In genomic region chr1:64031191-64031590, GRCh38 we compare ENCODE assay signal across 19 cellular contexts.
DNase-seq lines count a peak whose midpoint lies in the region; ATAC-seq, FAIRE-seq and TF ChIP-seq lines count a peak whose summit lies in the region.
"Had no signal": no experiment of that assay in that cellular context is flagged by ENCODE, and none has a peak within 500 bp of the region (broad histone marks: within the 10 kb centered on the region; RNA-seq: fewer than 3 reads in every experiment).

No MANE protein-coding gene starts in this region.

- TF ChIP-seq EP300 in upper lobe of left lung (IDR thresholded peaks at IDR 0.05), result no peak

- H3K14ac ChIP-seq in IMR-90 (replicated peaks; ENCODE audit: low read depth, low read length), result no peak overlapping the region

- no peak overlapping the region for H3K9ac ChIP-seq in IMR-90 (ENCODE audit: low read depth, low read length)
- H3K9ac ChIP-seq in astrocyte (ENCODE audit: low read length), result peak overlapping the region; percentile 46
- H3K9ac ChIP-seq: GM23248 had no signal

- H2AFZ ChIP-seq in IMR-90 (replicated peaks; ENCODE audit: low read length, poor library complexity) (no peak overlapping the region), astrocyte (ENCODE audit: low read depth, low read length) (no peak overlapping the region)
- H2AFZ ChIP-seq: GM23248 had no signal

- 20% methylated on average over 1 of the region's 1 CpG; no CpG with 5 or more reads in 1 of the 2 experiments for WGBS in IMR-90 (ENCODE audit: extremely low coverage in 2 of 2, insufficient read length in 1 of 2), 2 experiments
- 67 to 76% methylated on average over 1 of the region's 1 CpG for WGBS in upper lobe of left lung, 2 donors

- H3K4me1 Mint-ChIP-seq in astrocyte (ENCODE audit: low read depth, unreplicated experiment), result peaks cover 14% of the 10 kb centered on the region
- H3K4me1 Mint-ChIP-seq: CD4-positive, alpha-beta memory T cell had no signal

- no peak for TF ChIP-seq RAD21 in IMR-90 (IDR thresholded peaks at IDR 0.05; ENCODE audit: low read length)

- no peaks in the 10 kb centered on the region; the same call in 1 of the 2 replicates for H3K9me1 ChIP-seq in IMR-90 (ENCODE audit: insufficient read depth, low read length)

- H3K79me1 ChIP-seq in IMR-90 (ENCODE audit: low read depth in 1 of 2, low read length in 2 of 2), result no peaks in the 10 kb centered on the region

- no peaks in the 10 kb centered on the region for H3K79me2 ChIP-seq in astrocyte (ENCODE audit: insufficient read depth, low read length)

- in situ Hi-C loops in IMR-90 (cut with MboI; ENCODE audit: low sequenced_read_pairs), result no loop called here

- H2BK120ac ChIP-seq in IMR-90 (ENCODE audit: low read depth, low read length), result no peak overlapping the region

- ATAC-seq in IMR-90 (ENCODE audit: low read depth) (no peak), upper lobe of left lung (ENCODE audit: low FRiP score in 2 of 2) (peak; percentile 55 to 62), GM18873 (IDR thresholded peaks at IDR 0.05; ENCODE audit: low FRiP score, unreplicated experiment) (no peak), GM18861 (IDR thresholded peaks at IDR 0.05; ENCODE audit: unreplicated experiment) (no peak)
- ATAC-seq: HCT116 had no signal

- POLR2A ChIA-PET in IMR-90 (lab: Charles Lee; ENCODE audit: unreplicated experiment), result no interaction called here

- H3K27ac ChIP-seq in IMR-90 (ENCODE audit: insufficient read depth, low read length) (no peak overlapping the region), astrocyte (ENCODE audit: low read depth, low read length) (peak overlapping the region; percentile 74), upper lobe of left lung (no peak overlapping the region)
- H3K27ac ChIP-seq: GM23248 had no signal

- intact Hi-C loops in IMR-90 (cut with micrococcal nuclease), result loop anchor here (10.0 kb wide), 1 partner anchor 214 kb away; no protein-coding TSS in a partner anchor

- FAIRE-seq in astrocyte (lab: Jason Lieb, UNC), result no peak
- FAIRE-seq: RCC 7860 had no signal

- no peak for TF ChIP-seq POLR2A in IMR-90 (IDR thresholded peaks at IDR 0.05; ENCODE audit: low read depth, low read length)
- TF ChIP-seq POLR2A in upper lobe of left lung (IDR thresholded peaks at IDR 0.05), result no peak

- no peak overlapping the region for H2AK9ac ChIP-seq in IMR-90 (replicated peaks; ENCODE audit: low read depth, low read length, poor library complexity)

- no peak overlapping the region for H2BK5ac ChIP-seq in IMR-90 (ENCODE audit: low read depth, low read length, poor library complexity, severe bottlenecking)

- H3K18ac ChIP-seq in IMR-90 (ENCODE audit: low read depth, low read length), result no peak overlapping the region

- no peaks in the 10 kb centered on the region for H3K36me3 ChIP-seq in IMR-90 (ENCODE audit: control insufficient read depth, insufficient read depth, low read length)
- no peaks in the 10 kb centered on the region for H3K36me3 ChIP-seq in astrocyte (ENCODE audit: insufficient read depth, low read length)
- H3K36me3 ChIP-seq in upper lobe of left lung, result no peaks in the 10 kb centered on the region
- H3K36me3 ChIP-seq: BE2C had no signal

- BruUV-seq in IMR-90 (replicated peaks; lab: Mats Ljungman, UMichigan), result no TSS peak

- peaks cover 4% of the 10 kb centered on the region for H3K9me3 Mint-ChIP-seq in astrocyte (ENCODE audit: unreplicated experiment)

- no peak overlapping the region for H4K5ac ChIP-seq in IMR-90 (ENCODE audit: low read depth, low read length)

- CTCF ChIA-PET in IMR-90 (lab: Yijun Ruan, JAX), result interaction anchor here (0.6 kb wide), 1 partner anchor 482 kb away, joined by 4 read pairs; no protein-coding TSS in a partner anchor

- H2BK15ac ChIP-seq in IMR-90 (ENCODE audit: low read depth, low read length), result no peak overlapping the region

- H3K27me3 Mint-ChIP-seq in astrocyte (ENCODE audit: low read depth, unreplicated experiment), result no peaks in the 10 kb centered on the region

- H3K4me1 ChIP-seq in IMR-90 (ENCODE audit: control insufficient read depth, insufficient read depth, low read length) (peaks cover 2% of the 10 kb centered on the region), astrocyte (ENCODE audit: insufficient read depth, low read length) (peaks cover 5% of the 10 kb centered on the region), upper lobe of left lung (no peaks in the 10 kb centered on the region)
- H3K4me1 ChIP-seq: BE2C had no signal

- dilution Hi-C loops in IMR-90 (cut with HindIII; ENCODE audit: low sequenced_read_pairs, unreplicated experiment), result no loop called here

- H2BK20ac ChIP-seq in IMR-90 (ENCODE audit: low read depth, low read length), result no peak overlapping the region

- no peak overlapping the region for H4K8ac ChIP-seq in IMR-90 (ENCODE audit: low read depth in 2 of 2, low read length in 2 of 2)

- H4K20me1 ChIP-seq in IMR-90 (ENCODE audit: insufficient read depth, low read length) (no peaks in the 10 kb centered on the region), astrocyte (ENCODE audit: insufficient read depth, low read length) (no peaks in the 10 kb centered on the region)

- no peak for TF ChIP-seq CTCF in IMR-90 (conservative IDR thresholded peaks at IDR 0.05; ENCODE audit: low read depth, low read length)
- TF ChIP-seq CTCF in astrocyte (IDR thresholded peaks at IDR 0.05; ENCODE audit: insufficient read depth, low read depth, low read length), result no peak
- no peak for TF ChIP-seq CTCF in upper lobe of left lung (IDR thresholded peaks at IDR 0.05)

- H3K23ac ChIP-seq in IMR-90 (ENCODE audit: low read depth, low read length), result no peak overlapping the region

- no peak overlapping the region for H4K91ac ChIP-seq in IMR-90 (ENCODE audit: insufficient read depth, low read depth, low read length)

- H3K27me3 ChIP-seq in IMR-90 (ENCODE audit: control insufficient read depth, insufficient read depth, low read length) (no peaks in the 10 kb centered on the region), astrocyte (ENCODE audit: insufficient read depth, low read length) (no peaks in the 10 kb centered on the region), upper lobe of left lung (no peaks in the 10 kb centered on the region)
- H3K27me3 ChIP-seq: BE2C had no signal

- H3K27ac Mint-ChIP-seq in astrocyte (ENCODE audit: unreplicated experiment), result peak overlapping the region; percentile 77
- H3K27ac Mint-ChIP-seq: CD4-positive, alpha-beta memory T cell had no signal

- H3K4me2 ChIP-seq in IMR-90 (ENCODE audit: low read depth, low read length) (no peak overlapping the region), astrocyte (ENCODE audit: low read length) (no peak overlapping the region)

- no peak overlapping the region for H3K4me3 Mint-ChIP-seq in astrocyte (ENCODE audit: unreplicated experiment)
- H3K4me3 Mint-ChIP-seq: CD4-positive, alpha-beta memory T cell had no signal

- no peak overlapping the region for H3K4ac ChIP-seq in IMR-90 (ENCODE audit: low read depth, low read length)

- peaks cover 14% of the 10 kb centered on the region for H3K36me3 Mint-ChIP-seq in astrocyte (ENCODE audit: low read depth, unreplicated experiment)
- H3K36me3 Mint-ChIP-seq: CD4-positive, alpha-beta memory T cell had no signal

- no peak overlapping the region for H2AK5ac ChIP-seq in IMR-90 (ENCODE audit: low read depth, low read length)

- H3K9me3 ChIP-seq in IMR-90 (ENCODE audit: control insufficient read depth, insufficient read depth, low read length) (no peaks in the 10 kb centered on the region), astrocyte (ENCODE audit: insufficient read depth, low read depth, low read length) (no peaks in the 10 kb centered on the region), upper lobe of left lung (no peaks in the 10 kb centered on the region)
- H3K9me3 ChIP-seq: BE2C had no signal

- no peak overlapping the region for H3K56ac ChIP-seq in IMR-90 (ENCODE audit: extremely low read depth, insufficient read depth, low read length)

- DNase-seq in IMR-90 (peak; percentile 40), astrocyte (ENCODE audit: low read depth) (peak; percentile 53), glomerular visceral epithelial cell (ENCODE audit: extremely low spot score) (peak; percentile 34), upper lobe of left lung (no peak), DMS153 treated with DMSO at 0.1 percent for 48 hours (lab: John Stamatoyannopoulos, UW; ENCODE audit: unreplicated experiment) (no peak)
- DNase-seq: BE2C; Calu3; CD4-positive, alpha-beta memory T cell; GM23248; KBM-7; NCI-H1092 treated with DMSO at 0.1 percent for 48 hours; NCI-H1694; NCI-H446; NCI-H69; SHP77 treated with DMSO at 0.1 percent for 48 hours had no signal

- H3K4me3 ChIP-seq in IMR-90 (ENCODE audit: insufficient read depth, low read depth, low read length), result no peak overlapping the region
- no peak overlapping the region for H3K4me3 ChIP-seq in astrocyte (ENCODE audit: insufficient read depth, low read depth, low read length)
- H3K4me3 ChIP-seq in upper lobe of left lung, result no peak overlapping the region
- H3K4me3 ChIP-seq: GM23248 had no signal

TF ChIP-seq in IMR-90, 13 proteins besides CTCF, POLR2A, EP300 and RAD21 (continues in another document):
- no peak for TF ChIP-seq CEBPB (IDR thresholded peaks at IDR 0.05; ENCODE audit: low read depth, low read length)
- TF ChIP-seq BHLHE40 (IDR thresholded peaks at IDR 0.05; ENCODE audit: low read depth, low read length), result no peak
- no peak for TF ChIP-seq MAFK (IDR thresholded peaks at IDR 0.05; ENCODE audit: low read depth, low read length)
- no peak for TF ChIP-seq MXI1 (IDR thresholded peaks at IDR 0.05; ENCODE audit: borderline replicate concordance, low read depth, low read length)
- no peak for TF ChIP-seq MAZ (IDR thresholded peaks at IDR 0.05; ENCODE audit: borderline replicate concordance, low read depth, low read length)
- TF ChIP-seq SMC3 (IDR thresholded peaks at IDR 0.05; ENCODE audit: low read depth, low read length), result no peak
- no peak for TF ChIP-seq CHD1 (IDR thresholded peaks at IDR 0.05; ENCODE audit: low read depth, low read length)
- TF ChIP-seq USF2 (IDR thresholded peaks at IDR 0.05; ENCODE audit: low read depth, low read length), result no peak
- no peak for TF ChIP-seq NFE2L2 (IDR thresholded peaks at IDR 0.05; ENCODE audit: low read depth, low read length)

Comparison
In these comparisons a context has a peak if more than half of its experiments do, and no peak if none do; other contexts are left out.
1. ATAC-seq: peak in upper lobe of left lung (2 of 2); none in IMR-90 (single experiment), GM18873 (single experiment) and GM18861 (single experiment).
2. DNase-seq: peak in IMR-90 (single experiment), astrocyte (single experiment) and glomerular visceral epithelial cell (single experiment); none in upper lobe of left lung (0 of 2) and DMS153 treated with DMSO at 0.1 percent for 48 hours (single experiment).